ENCODE assay signal across 33 cellular contexts in the genomic region with DNA sequence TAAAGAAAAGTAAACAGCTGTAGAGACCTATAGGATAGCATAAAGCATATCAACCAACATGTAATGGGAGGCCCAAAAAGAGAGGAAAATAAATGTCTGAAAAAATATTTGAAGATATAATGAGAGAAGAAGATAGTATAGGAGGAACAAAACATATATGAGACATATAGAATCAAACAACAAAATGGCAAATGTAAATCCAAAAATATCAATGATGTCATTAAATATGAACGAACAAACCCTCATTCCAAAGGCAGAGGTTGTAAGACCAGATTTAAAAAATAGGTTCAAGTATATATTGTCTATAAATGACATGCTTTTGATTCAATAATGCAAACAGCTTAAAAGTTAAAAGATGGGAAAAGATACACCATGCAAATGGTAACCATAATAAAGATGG.
"Had no signal": no experiment of that assay in that cellular context is flagged by ENCODE, and none has a peak within 500 bp of the region (broad histone marks: within the 10 kb centered on the region; RNA-seq: fewer than 3 reads in every experiment).

No MANE protein-coding gene starts in this region.

- H3K27me3 ChIP-seq: adrenal gland, ascending aorta, body of pancreas, brain microvascular endothelial cell, breast epithelium, cardiac muscle cell had no signal

- H3K4me3 ChIP-seq: adrenal gland, ascending aorta, body of pancreas, breast epithelium, cardiac muscle cell had no signal

- H3K36me3 ChIP-seq: adrenal gland, ascending aorta, brain microvascular endothelial cell, breast epithelium, cardiac muscle cell had no signal

- H3K4me1 ChIP-seq: adrenal gland, ascending aorta, body of pancreas, breast epithelium had no signal

- FAIRE-seq: astrocyte, bronchial epithelial cell had no signal

- ATAC-seq: activated naive CD4-positive, alpha-beta T cell treated with anti-CD3 and anti-CD28 coated beads, Interleukin-2, amount 50 U/mL, for 72 hours; activated naive CD8-positive, alpha-beta T cell treated with anti-CD3 and anti-CD28 coated beads, Interleukin-2, amount 50 U/mL, for 24 hours; activated T-cell treated with anti-CD3 and anti-CD28 coated beads, Interleukin-2, amount 50 U/mL, for 4 hours; activated T-cell treated with anti-CD3 and anti-CD28 coated beads, Interleukin-2, amount 50 U/mL, for 72 hours; activated T-helper 17 cell treated with anti-CD3 and anti-CD28 coated beads, Interleukin-2, amount 50 U/mL, for 72 hours; body of pancreas had no signal

- H3K27ac ChIP-seq: adrenal gland, ascending aorta, body of pancreas, brain microvascular endothelial cell, breast epithelium, cardiac muscle cell had no signal

- H3K9me3 ChIP-seq: adrenal gland, ascending aorta, body of pancreas, breast epithelium had no signal

- DNase-seq: activated effector memory CD4-positive, alpha-beta T cell treated with anti-CD3 and anti-CD28 coated beads, Interleukin-2, amount 50 U/mL, for 16 hours; activated effector memory CD4-positive, alpha-beta T cell treated with Interleukin-2 at 50 U/mL for 16 hours; activated gamma-delta T cell; activated gamma-delta T cell treated with Interleukin-2 at 50 U/mL for 16 hours; activated naive CD4-positive, alpha-beta T cell; activated naive CD4-positive, alpha-beta T cell treated with anti-CD3 and anti-CD28 coated beads for 36 hours; activated naive CD4-positive, alpha-beta T cell treated with anti-CD3 and anti-CD28 coated beads, Interleukin-2, amount 10 ng/mL, durations not matched to agents 7 days and 5 days; activated naive CD4-positive, alpha-beta T cell treated with anti-CD3 and anti-CD28 coated beads, Interleukin-2, amount 50 U/mL, for 16 hours; activated naive CD4-positive, alpha-beta T cell treated with Interleukin-2 at 50 U/mL for 16 hours; activated naive CD8-positive, alpha-beta T cell treated with anti-CD3 and anti-CD28 coated beads for 36 hours; activated naive CD8-positive, alpha-beta T cell treated with anti-CD3 and anti-CD28 coated beads, Interleukin-2, amount 10 ng/mL, durations not matched to agents 7 days and 5 days; activated naive CD8-positive, alpha-beta T cell treated with anti-CD3 and anti-CD28 coated beads, Interleukin-2, amount 50 U/mL, for 24 hours; activated T-cell treated with anti-CD3 and anti-CD28 coated beads, Interleukin-2, amount 50 U/mL, for 24 hours; activated T-cell treated with anti-CD3 and anti-CD28 coated beads, Interleukin-2, amount 50 U/mL, for 4 hours; activated T-cell treated with anti-CD3 and anti-CD28 coated beads, Interleukin-2, amount 50 U/mL, for 48 hours; activated T-cell treated with anti-CD3 and anti-CD28 coated beads, Interleukin-2, amount 50 U/mL, for 72 hours; adrenal gland; amniotic stem cell; amygdala; anterior cingulate cortex; aorta; body of pancreas; brain microvascular endothelial cell; caudate nucleus; central memory CD4-positive, alpha-beta T cell; cerebellar nuclear complex had no signal
